ENCODE assay signal across 9 cellular contexts in genomic region chr14:100709252-100709955, GRCh38. TPM values are rescaled to one million over a fixed set of nuclear protein-coding genes. Genes with fewer than 3 reads are reported as not detected.
DNase-seq lines count a peak whose midpoint lies in the region; ATAC-seq and TF ChIP-seq lines count a peak whose summit lies in the region.
"Had no signal": no experiment of that assay in that cellular context is flagged by ENCODE, and none has a peak within 500 bp of the region (broad histone marks: within the 10 kb centered on the region; RNA-seq: fewer than 3 reads in every experiment).

No MANE protein-coding gene starts in this region.

- no peaks in the 10 kb centered on the region for H3K9me3 Mint-ChIP-seq in chondrocyte (ENCODE audit: low read depth)

- intact Hi-C loops in lower lobe of right lung (cut with DNase I) = no loop called here

- H3F3A ChIP-seq in SK-N-SH (replicated peaks; ENCODE audit: insufficient read depth) = no peaks in the 10 kb centered on the region

- no peaks in the 10 kb centered on the region for H4K20me1 ChIP-seq in SK-N-SH (ENCODE audit: insufficient read depth)

- peaks cover 28% of the 10 kb centered on the region for H3K27me3 Mint-ChIP-seq in chondrocyte (ENCODE audit: low read depth)

- peaks cover 3% of the 10 kb centered on the region for H3K4me1 Mint-ChIP-seq in chondrocyte (ENCODE audit: low read depth)

- H3K9me2 ChIP-seq in SK-N-SH = no peaks in the 10 kb centered on the region

- H3K27me3 ChIP-seq in lower lobe of right lung (ENCODE audit: low read depth) (peaks cover 21% of the 10 kb centered on the region), SK-N-SH (ENCODE audit: insufficient read depth) (no peaks in the 10 kb centered on the region)

- no peaks in the 10 kb centered on the region for H3K36me3 Mint-ChIP-seq in chondrocyte (ENCODE audit: low read depth)

- CTCF ChIA-PET in SK-N-SH (lab: Yijun Ruan, JAX) = no interaction called here

- peak; percentile 74 for TF ChIP-seq CTCF in chondrocyte (IDR thresholded peaks at IDR 0.05)
- TF ChIP-seq CTCF in lower lobe of right lung (IDR thresholded peaks at IDR 0.05) = peak; percentile 55
- TF ChIP-seq CTCF in SK-N-SH (IDR thresholded peaks at IDR 0.05) = no peak

- 82% methylated on average over 33 of the region's 50 CpGs for WGBS in SK-N-SH (ENCODE audit: low lambda C conversion rate)

- H3K27ac Mint-ChIP-seq in chondrocyte (ENCODE audit: unreplicated experiment) = no peak overlapping the region

- DNase-seq in stimulated activated CD8-positive, alpha-beta memory T cell treated with anti-CD3 and anti-CD28 coated beads, Interleukin-4, amount 100 ng/mL, for 24 hours (ENCODE audit: low read depth) = peak; percentile 10
- no peak for DNase-seq in stimulated activated CD8-positive, alpha-beta memory T cell treated with anti-CD3 and anti-CD28 coated beads, Interleukin-4, amount 100 ng/mL, for 48 hours
- DNase-seq in chondrocyte (ENCODE audit: low spot score) (no peak), lower lobe of right lung (no peak), putamen (ENCODE audit: low spot score) (no peak), 8988T (no peak), SK-N-SH (no peak)

- no peak overlapping the region for H2AFZ ChIP-seq in SK-N-SH (ENCODE audit: low read depth)

- TF ChIP-seq EP300 in SK-N-SH (IDR thresholded peaks at IDR 0.05; ENCODE audit: borderline replicate concordance in 1 of 2, low read depth in 1 of 2, low read length in 1 of 2) = no peak

- H3K4me2 ChIP-seq in SK-N-SH = no peak overlapping the region

- peak overlapping the region; percentile 31 for H3K4me3 Mint-ChIP-seq in chondrocyte (ENCODE audit: unreplicated experiment)

- no peak overlapping the region for H3K9ac ChIP-seq in SK-N-SH

- no peaks in the 10 kb centered on the region for H3K9me3 ChIP-seq in lower lobe of right lung
- no peaks in the 10 kb centered on the region for H3K9me3 ChIP-seq in SK-N-SH

- POLR2A ChIA-PET in SK-N-SH (lab: Yijun Ruan, JAX) = no interaction called here

- H3K36me3 ChIP-seq in lower lobe of right lung (no peaks in the 10 kb centered on the region), SK-N-SH (replicated peaks in 1 of 2; ENCODE audit: control insufficient read depth in 1 of 2, insufficient read depth in 2 of 2, low read length in 1 of 2) (no peaks in the 10 kb centered on the region)

- H3K4me3 ChIP-seq in lower lobe of right lung (no peak overlapping the region), SK-N-SH (ENCODE audit: low read depth in 2 of 2, low read length in 1 of 2) (no peak overlapping the region)

- no peaks in the 10 kb centered on the region for H3K79me2 ChIP-seq in SK-N-SH (ENCODE audit: insufficient read depth)

- TF ChIP-seq RAD21 in SK-N-SH (IDR thresholded peaks at IDR 0.05; ENCODE audit: low read length) = no peak

- H3K4me1 ChIP-seq in lower lobe of right lung = no peaks in the 10 kb centered on the region
- peaks cover 0 to 55% of the 10 kb centered on the region in 2 experiments; a peak in 1 of 4 replicates for H3K4me1 ChIP-seq in SK-N-SH (ENCODE audit: control insufficient read depth in 1 of 2, insufficient read depth in 2 of 2, low read depth in 1 of 2, low read length in 1 of 2)

- peak; percentile 35 to 67 for ATAC-seq in lower lobe of right lung
- no peak for ATAC-seq in activated CD4-positive, CD25-positive, alpha-beta regulatory T cell treated with anti-CD3 and anti-CD28 coated beads, Interleukin-2, amount 50 U/mL, for 24 hours

- no peak overlapping the region for H3K27ac ChIP-seq in lower lobe of right lung
- peak overlapping the region in 1 of 2 experiments; percentile 55; a peak in 1 of 4 replicates for H3K27ac ChIP-seq in SK-N-SH (ENCODE audit: low read depth in 2 of 2, low read length in 1 of 2)
- H3K27ac ChIP-seq: VCaP had no signal

TF ChIP-seq in SK-N-SH, 30 proteins besides CTCF, POLR2A, EP300 and RAD21:
- TF ChIP-seq ZBTB33 (IDR thresholded peaks at IDR 0.05; ENCODE audit: borderline replicate concordance, low read depth) = no peak
- no peak for TF ChIP-seq JUND (IDR thresholded peaks at IDR 0.05)
- TF ChIP-seq GABPA (IDR thresholded peaks at IDR 0.05; ENCODE audit: low read depth) = no peak
- TF ChIP-seq, protein P1, sequence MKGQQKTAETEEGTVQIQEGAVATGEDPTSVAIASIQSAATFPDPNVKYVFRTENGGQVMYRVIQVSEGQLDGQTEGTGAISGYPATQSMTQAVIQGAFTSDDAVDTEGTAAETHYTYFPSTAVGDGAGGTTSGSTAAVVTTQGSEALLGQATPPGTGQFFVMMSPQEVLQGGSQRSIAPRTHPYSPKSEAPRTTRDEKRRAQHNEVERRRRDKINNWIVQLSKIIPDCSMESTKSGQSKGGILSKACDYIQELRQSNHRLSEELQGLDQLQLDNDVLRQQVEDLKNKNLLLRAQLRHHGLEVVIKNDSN (IDR thresholded peaks at IDR 0.05; ENCODE audit: borderline replicate concordance, low read depth) = no peak
- no peak for TF ChIP-seq RXRA (IDR thresholded peaks at IDR 0.05; ENCODE audit: borderline replicate concordance, low read depth)
- no peak for TF ChIP-seq GATA2 (CRISPR knock-in tag; IDR thresholded peaks at IDR 0.05)
- TF ChIP-seq NFIC (IDR thresholded peaks at IDR 0.05; ENCODE audit: borderline replicate concordance) = no peak
- TF ChIP-seq EZH2phosphoT487 (IDR thresholded peaks at IDR 0.05; ENCODE audit: borderline replicate concordance, low read depth) = no peak
- no peak for TF ChIP-seq IRF3 (IDR thresholded peaks at IDR 0.05; ENCODE audit: low read depth, low read length)
- no peak for TF ChIP-seq FOXJ3 (CRISPR knock-in tag; IDR thresholded peaks at IDR 0.05)
- no peak for TF ChIP-seq MEF2A (IDR thresholded peaks at IDR 0.05; ENCODE audit: borderline replicate concordance, low read depth)
- TF ChIP-seq MAX (IDR thresholded peaks at IDR 0.05; ENCODE audit: low read depth) = no peak
- TF ChIP-seq PBX3 (IDR thresholded peaks at IDR 0.05) = no peak
- no peak for TF ChIP-seq SMC3 (IDR thresholded peaks at IDR 0.05; ENCODE audit: low read depth, low read length)
- TF ChIP-seq TAF1 (IDR thresholded peaks at IDR 0.05; ENCODE audit: borderline replicate concordance, low read depth, low read length) = no peak

RNA-seq across cellular contexts. Expression of gene DLK1, which starts 17.3 kb away (rescaled TPM):
- total RNA-seq in chondrocyte (0.33 to 0.45 TPM in 2 of 3 replicates, not detected in the other), lower lobe of right lung (not detected)
- 1.2 and 1.7 TPM in 2 replicates for polyA plus RNA-seq in SK-N-SH (2012; rRNA removed)
- 1.7 and 2.8 TPM in 2 replicates for polyA plus RNA-seq in SK-N-SH (2012; cell fraction: cytosol; rRNA removed)
- polyA plus RNA-seq in SK-N-SH (2012; cell fraction: nucleus; rRNA removed) = 0.73 and 0.87 TPM in 2 replicates

Comparison
In these comparisons a context has a peak if more than half of its experiments do, and no peak if none do; other contexts are left out.
1. ATAC-seq: peak in lower lobe of right lung (2 of 2); none in activated CD4-positive, CD25-positive, alpha-beta regulatory T cell treated with anti-CD3 and anti-CD28 coated beads, Interleukin-2, amount 50 U/mL, for 24 hours (0 of 2).